In genomic region chr7:63040336-63040735, GRCh38 we compare ENCODE assay signal across 21 cellular contexts.
DNase-seq lines count a peak whose midpoint lies in the region; ATAC-seq and TF ChIP-seq lines count a peak whose summit lies in the region.
"Had no signal": no experiment of that assay in that cellular context is flagged by ENCODE, and none has a peak within 500 bp of the region (broad histone marks: within the 10 kb centered on the region; RNA-seq: fewer than 3 reads in every experiment).

No MANE protein-coding gene starts in this region.

- no peaks in the 10 kb centered on the region for H3K27me3 ChIP-seq in heart left ventricle
- no peaks in the 10 kb centered on the region for H3K27me3 ChIP-seq in neural progenitor cell
- H3K27me3 ChIP-seq: BLaER1 had no signal

- intact Hi-C loops in cardiac septum (cut with DNase I): no loop called here
- intact Hi-C loops in heart left ventricle (cut with DNase I): no loop called here

- H3K4me3 ChIP-seq in heart left ventricle: no peak overlapping the region
- H3K4me3 ChIP-seq in neural progenitor cell: no peak overlapping the region
- H3K4me3 ChIP-seq: BLaER1, GM12878, GM23338 had no signal

- no peaks in the 10 kb centered on the region for H3K79me2 ChIP-seq in neural progenitor cell (ENCODE audit: low read depth)

- H3K36me3 Mint-ChIP-seq in neural progenitor cell: peaks cover 5% of the 10 kb centered on the region
- peaks cover 7% of the 10 kb centered on the region for H3K36me3 Mint-ChIP-seq in type B pancreatic cell
- H3K36me3 Mint-ChIP-seq: CD4-positive, CD25-positive, alpha-beta regulatory T cell; CD8-positive, alpha-beta T cell had no signal

- H3K9ac ChIP-seq in neural progenitor cell: no peak overlapping the region
- H3K9ac ChIP-seq: BLaER1 had no signal

- no peak for ATAC-seq in heart left ventricle
- ATAC-seq: CD8-positive, alpha-beta T cell; GM12878; GM23338; HCT116 had no signal

- H3K4me1 ChIP-seq in heart left ventricle: no peaks in the 10 kb centered on the region
- H3K4me1 ChIP-seq in neural progenitor cell: no peaks in the 10 kb centered on the region
- H3K4me1 ChIP-seq: BLaER1, Caco-2 had no signal

- peaks cover 79% of the 10 kb centered on the region for H3K9me3 Mint-ChIP-seq in neural progenitor cell
- peaks cover 28% of the 10 kb centered on the region for H3K9me3 Mint-ChIP-seq in type B pancreatic cell

- H3K27me3 Mint-ChIP-seq in neural progenitor cell (ENCODE audit: insufficient read depth, low read depth) (peaks cover 15% of the 10 kb centered on the region), type B pancreatic cell (no peaks in the 10 kb centered on the region)
- H3K27me3 Mint-ChIP-seq: B cell; CD4-positive, CD25-positive, alpha-beta regulatory T cell had no signal

- peaks cover 0 to 36% (median 0%) of the 10 kb centered on the region in 12 donors for H3K9me3 ChIP-seq in heart left ventricle
- H3K9me3 ChIP-seq in neural progenitor cell (ENCODE audit: low read depth): peaks cover 71% of the 10 kb centered on the region

- H3K27ac ChIP-seq in heart left ventricle (no peak overlapping the region), neural progenitor cell (no peak overlapping the region)
- H3K27ac ChIP-seq: 22Rv1, BLaER1, C4-2B had no signal

- TF ChIP-seq POLR2A in heart left ventricle (IDR thresholded peaks at IDR 0.05): no peak

- H3K4me1 Mint-ChIP-seq in neural progenitor cell (no peaks in the 10 kb centered on the region), type B pancreatic cell (ENCODE audit: unreplicated experiment) (no peaks in the 10 kb centered on the region)
- H3K4me1 Mint-ChIP-seq: B cell; CD4-positive, CD25-positive, alpha-beta regulatory T cell; GM23338; H9 had no signal

- H3F3A ChIP-seq in neural progenitor cell (ENCODE audit: low read depth): no peaks in the 10 kb centered on the region

- DNase-seq in cardiac septum (ENCODE audit: low spot score) (peak; percentile 56), heart left ventricle (no peak), neural progenitor cell (ENCODE audit: low spot score) (no peak), type B pancreatic cell (ENCODE audit: extremely low spot score, unreplicated experiment) (peak; percentile 44), cerebellum (ENCODE audit: low spot score) (no peak), NCI-H2107 treated with DMSO at 0.1 percent for 48 hours (lab: John Stamatoyannopoulos, UW; ENCODE audit: unreplicated experiment) (no peak)
- DNase-seq: Caco-2; CD4-positive, CD25-positive, alpha-beta regulatory T cell; DMS 273 treated with DMSO at 0.1 percent for 48 hours; DMS79; EL; GDM1; H9 had no signal

- no peak overlapping the region for H2AFZ ChIP-seq in neural progenitor cell (replicated peaks)
- H2AFZ ChIP-seq: GM23338 had no signal

- H3K4me3 Mint-ChIP-seq in neural progenitor cell (peak overlapping the region; percentile 23), type B pancreatic cell (no peak overlapping the region)
- H3K4me3 Mint-ChIP-seq: B cell; CD4-positive, CD25-positive, alpha-beta regulatory T cell; CD8-positive, alpha-beta T cell; GM23338; H9 had no signal

- WGBS in heart left ventricle, 4 donors: 73 to 79% (median 75%) methylated on average over 12 of the region's 12 CpGs

- no peak overlapping the region for H3K4me2 ChIP-seq in neural progenitor cell
- H3K4me2 ChIP-seq: BLaER1, GM23338 had no signal

- TF ChIP-seq CTCF in heart left ventricle (IDR thresholded peaks at IDR 0.05) (no peak), neural progenitor cell (IDR thresholded peaks at IDR 0.05) (no peak), type B pancreatic cell (conservative IDR thresholded peaks at IDR 0.05) (no peak)

- H3K36me3 ChIP-seq in heart left ventricle (no peaks in the 10 kb centered on the region), neural progenitor cell (no peaks in the 10 kb centered on the region)
- H3K36me3 ChIP-seq: BLaER1 had no signal

- no peaks in the 10 kb centered on the region for H4K20me1 ChIP-seq in neural progenitor cell (ENCODE audit: low read depth)
- H4K20me1 ChIP-seq: BLaER1 had no signal

- H3K27ac Mint-ChIP-seq in neural progenitor cell (no peak overlapping the region), type B pancreatic cell (no peak overlapping the region)
- H3K27ac Mint-ChIP-seq: B cell; CD4-positive, CD25-positive, alpha-beta regulatory T cell; CD8-positive, alpha-beta T cell; GM23338; H9 had no signal

Comparison
In these comparisons a context has a peak if more than half of its experiments do, and no peak if none do; other contexts are left out.
1. DNase-seq: peak in cardiac septum (single experiment) and type B pancreatic cell (single experiment); none in heart left ventricle (0 of 5), neural progenitor cell (single experiment), cerebellum (single experiment) and NCI-H2107 treated with DMSO at 0.1 percent for 48 hours (single experiment).